In the genomic region with DNA sequence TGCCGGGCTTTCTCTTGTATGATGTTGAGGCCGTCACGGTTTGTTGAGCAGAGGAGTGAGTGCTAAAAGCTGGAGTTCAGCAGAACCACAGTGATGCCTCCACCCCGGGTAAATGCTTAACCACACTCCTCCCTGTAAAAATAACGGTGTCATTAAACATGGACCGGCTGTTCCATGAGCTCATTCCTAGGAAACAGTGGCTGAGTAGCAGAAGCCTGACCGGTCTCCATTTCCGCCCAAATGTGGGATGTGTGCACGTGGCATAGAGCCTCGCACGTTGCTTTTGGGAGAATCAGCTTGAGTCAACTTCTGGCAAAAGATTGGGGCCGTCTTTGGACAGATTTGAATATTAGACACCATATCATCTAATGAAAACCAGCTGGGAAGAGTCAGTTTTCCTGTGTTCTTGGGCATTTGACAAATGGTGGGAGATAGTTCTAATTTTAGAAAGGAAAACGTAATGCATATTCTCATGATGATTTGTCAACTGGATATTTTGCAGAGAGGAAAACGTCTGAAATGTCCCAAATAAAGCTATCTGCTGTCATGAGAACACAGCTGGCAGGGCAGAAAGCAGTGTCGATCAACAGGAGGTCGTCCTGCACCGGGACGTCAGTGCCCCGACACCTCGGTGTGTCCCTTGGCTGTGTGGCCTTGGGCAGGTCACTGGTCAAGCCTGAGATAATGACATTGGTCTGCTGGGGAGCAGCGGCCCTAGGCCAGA, we compare ENCODE assay signal across 1 cellular context.
A peak's percentile ranks its signal among the peaks of the same experiment; 100 is the strongest.
TF ChIP-seq lines count a peak whose summit lies in the region.

No MANE protein-coding gene starts in this region.

TF ChIP-seq in HEK293, 187 proteins besides CTCF, POLR2A, EP300 and RAD21 (continued from another document and continues in another):
- TF ChIP-seq ZNF600 (tag by site-specific recombination; IDR thresholded peaks at IDR 0.05) (peak; percentile 82; the same call in 1 of the 2 replicates), ZNF530 (tag by site-specific recombination; IDR thresholded peaks at IDR 0.05; ENCODE audit: low read depth) (no peak), ZNF341 (tag by site-specific recombination; IDR thresholded peaks at IDR 0.05; ENCODE audit: low read depth) (peak; percentile 95), ZNF394 (tag by site-specific recombination; IDR thresholded peaks at IDR 0.05; ENCODE audit: borderline replicate concordance) (peak; percentile 41; the same call in 1 of the 2 replicates), ZNF843 (tag by site-specific recombination; IDR thresholded peaks at IDR 0.05) (peak; percentile 81), ZNF529 (tag by site-specific recombination; IDR thresholded peaks at IDR 0.05; ENCODE audit: insufficient replicate concordance) (no peak), ZXDB (tag by site-specific recombination; IDR thresholded peaks at IDR 0.05) (peak; percentile 62), ZFP41 (tag by site-specific recombination; IDR thresholded peaks at IDR 0.05; ENCODE audit: borderline replicate concordance) (no peak), SALL2 (tag by site-specific recombination; IDR thresholded peaks at IDR 0.05; ENCODE audit: borderline replicate concordance) (no peak), ZNF37A (tag by site-specific recombination; IDR thresholded peaks at IDR 0.05) (no peak), ZNF560 (tag by site-specific recombination; IDR thresholded peaks at IDR 0.05; ENCODE audit: borderline replicate concordance) (no peak), ZNF501 (tag by site-specific recombination; IDR thresholded peaks at IDR 0.05) (no peak), YY1 (tag by site-specific recombination; IDR thresholded peaks at IDR 0.05) (no peak), KLF1 (tag by site-specific recombination; IDR thresholded peaks at IDR 0.05) (peak; percentile 74), ZBTB48 (tag by site-specific recombination; IDR thresholded peaks at IDR 0.05) (no peak), KLF8 (tag by site-specific recombination; IDR thresholded peaks at IDR 0.05) (0 out of 2 replicates have a peak, but pooled peaks have one; percentile 32), ZEB2 (tag by site-specific recombination; IDR thresholded peaks at IDR 0.05) (peak; percentile 68), ZBTB20 (tag by site-specific recombination; IDR thresholded peaks at IDR 0.05) (peak; percentile 24; the same call in 1 of the 2 replicates), ZNF549 (tag by site-specific recombination; IDR thresholded peaks at IDR 0.05) (no peak), ZNF521 (tag by site-specific recombination; IDR thresholded peaks at IDR 0.05) (no peak), ZNF19 (tag by site-specific recombination; IDR thresholded peaks at IDR 0.05; ENCODE audit: low read depth) (no peak), ZNF596 (tag by site-specific recombination; IDR thresholded peaks at IDR 0.05) (no peak), ZFHX2 (tag by site-specific recombination; conservative IDR thresholded peaks at IDR 0.05) (peak; percentile 38), TRIM28 (IDR thresholded peaks at IDR 0.05; ENCODE audit: borderline replicate concordance, low read length) (no peak; the same call in 1 of the 2 replicates), ZNF174 (tag by site-specific recombination; IDR thresholded peaks at IDR 0.05) (no peak), ZNF350 (tag by site-specific recombination; IDR thresholded peaks at IDR 0.05) (no peak), ZNF585B (tag by site-specific recombination; IDR thresholded peaks at IDR 0.05) (no peak), MZF1 (tag by site-specific recombination; IDR thresholded peaks at IDR 0.05; ENCODE audit: borderline replicate concordance) (no peak), ZNF626 (tag by site-specific recombination; IDR thresholded peaks at IDR 0.05) (no peak), TCF7L2 (IDR thresholded peaks at IDR 0.05; ENCODE audit: borderline replicate concordance, low read depth, low read length) (no peak), ZNF701 (tag by site-specific recombination; IDR thresholded peaks at IDR 0.05) (no peak), ZNF707 (tag by site-specific recombination; IDR thresholded peaks at IDR 0.05) (no peak), ZNF138 (tag by site-specific recombination; IDR thresholded peaks at IDR 0.05; ENCODE audit: borderline replicate concordance) (no peak), ZNF423 (tag by site-specific recombination; IDR thresholded peaks at IDR 0.05) (no peak), ZNF112 (tag by site-specific recombination; IDR thresholded peaks at IDR 0.05) (no peak), ZNF202 (tag by site-specific recombination; IDR thresholded peaks at IDR 0.05; ENCODE audit: borderline replicate concordance) (no peak), REPIN1 (tag by site-specific recombination; IDR thresholded peaks at IDR 0.05; ENCODE audit: low read depth) (no peak), ZNF335 (tag by site-specific recombination; conservative IDR thresholded peaks at IDR 0.05) (no peak), ZNF157 (tag by site-specific recombination; IDR thresholded peaks at IDR 0.05) (no peak), ZNF2 (tag by site-specific recombination; IDR thresholded peaks at IDR 0.05) (peak; percentile 23; the same call in 1 of the 2 replicates), ZNF175 (tag by site-specific recombination; IDR thresholded peaks at IDR 0.05) (no peak), WT1 (tag by site-specific recombination; IDR thresholded peaks at IDR 0.05) (peak; percentile 84), ZSCAN16 (tag by site-specific recombination; IDR thresholded peaks at IDR 0.05) (no peak), KLF7 (tag by site-specific recombination; IDR thresholded peaks at IDR 0.05; ENCODE audit: borderline replicate concordance) (no peak), ZNF544 (tag by site-specific recombination; IDR thresholded peaks at IDR 0.05) (no peak)
- TF ChIP-seq, protein P1, sequence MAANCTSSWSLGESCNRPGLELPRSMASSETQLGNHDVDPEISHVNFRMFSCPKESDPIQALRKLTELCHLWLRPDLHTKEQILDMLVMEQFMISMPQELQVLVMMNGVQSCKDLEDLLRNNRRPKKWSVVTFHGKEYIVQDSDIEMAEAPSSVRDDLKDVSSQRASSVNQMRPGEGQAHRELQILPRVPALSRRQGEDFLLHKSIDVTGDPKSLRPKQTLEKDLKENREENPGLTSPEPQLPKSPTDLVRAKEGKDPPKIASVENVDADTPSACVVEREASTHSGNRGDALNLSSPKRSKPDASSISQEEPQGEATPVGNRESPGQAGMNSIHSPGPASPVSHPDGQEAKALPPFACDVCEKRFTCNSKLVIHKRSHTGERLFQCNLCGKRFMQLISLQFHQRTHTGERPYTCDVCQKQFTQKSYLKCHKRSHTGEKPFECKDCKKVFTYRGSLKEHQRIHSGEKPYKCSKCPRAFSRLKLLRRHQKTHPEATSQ (tag by site-specific recombination; IDR thresholded peaks at IDR 0.05) = no peak
- TF ChIP-seq, protein P2, sequence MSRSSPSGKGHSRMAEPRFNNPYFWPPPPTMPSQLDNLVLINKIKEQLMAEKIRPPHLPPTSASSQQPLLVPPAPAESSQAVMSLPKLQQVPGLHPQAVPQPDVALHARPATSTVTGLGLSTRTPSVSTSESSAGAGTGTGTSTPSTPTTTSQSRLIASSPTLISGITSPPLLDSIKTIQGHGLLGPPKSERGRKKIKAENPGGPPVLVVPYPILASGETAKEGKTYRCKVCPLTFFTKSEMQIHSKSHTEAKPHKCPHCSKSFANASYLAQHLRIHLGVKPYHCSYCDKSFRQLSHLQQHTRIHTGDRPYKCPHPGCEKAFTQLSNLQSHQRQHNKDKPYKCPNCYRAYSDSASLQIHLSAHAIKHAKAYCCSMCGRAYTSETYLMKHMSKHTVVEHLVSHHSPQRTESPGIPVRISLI (tag by site-specific recombination; IDR thresholded peaks at IDR 0.05) = no peak
- TF ChIP-seq, protein P3, sequence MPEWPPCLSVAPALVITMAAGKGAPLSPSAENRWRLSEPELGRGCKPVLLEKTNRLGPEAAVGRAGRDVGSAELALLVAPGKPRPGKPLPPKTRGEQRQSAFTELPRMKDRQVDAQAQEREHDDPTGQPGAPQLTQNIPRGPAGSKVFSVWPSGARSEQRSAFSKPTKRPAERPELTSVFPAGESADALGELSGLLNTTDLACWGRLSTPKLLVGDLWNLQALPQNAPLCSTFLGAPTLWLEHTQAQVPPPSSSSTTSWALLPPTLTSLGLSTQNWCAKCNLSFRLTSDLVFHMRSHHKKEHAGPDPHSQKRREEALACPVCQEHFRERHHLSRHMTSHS (tag by site-specific recombination; IDR thresholded peaks at IDR 0.05) = no peak
- TF ChIP-seq, protein P4, sequence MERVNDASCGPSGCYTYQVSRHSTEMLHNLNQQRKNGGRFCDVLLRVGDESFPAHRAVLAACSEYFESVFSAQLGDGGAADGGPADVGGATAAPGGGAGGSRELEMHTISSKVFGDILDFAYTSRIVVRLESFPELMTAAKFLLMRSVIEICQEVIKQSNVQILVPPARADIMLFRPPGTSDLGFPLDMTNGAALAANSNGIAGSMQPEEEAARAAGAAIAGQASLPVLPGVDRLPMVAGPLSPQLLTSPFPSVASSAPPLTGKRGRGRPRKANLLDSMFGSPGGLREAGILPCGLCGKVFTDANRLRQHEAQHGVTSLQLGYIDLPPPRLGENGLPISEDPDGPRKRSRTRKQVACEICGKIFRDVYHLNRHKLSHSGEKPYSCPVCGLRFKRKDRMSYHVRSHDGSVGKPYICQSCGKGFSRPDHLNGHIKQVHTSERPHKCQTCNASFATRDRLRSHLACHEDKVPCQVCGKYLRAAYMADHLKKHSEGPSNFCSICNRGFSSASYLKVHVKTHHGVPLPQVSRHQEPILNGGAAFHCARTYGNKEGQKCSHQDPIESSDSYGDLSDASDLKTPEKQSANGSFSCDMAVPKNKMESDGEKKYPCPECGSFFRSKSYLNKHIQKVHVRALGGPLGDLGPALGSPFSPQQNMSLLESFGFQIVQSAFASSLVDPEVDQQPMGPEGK (tag by site-specific recombination; IDR thresholded peaks at IDR 0.05) = 0 out of 2 replicates have a peak, but pooled peaks have one; percentile 46
- TF ChIP-seq, protein P5, sequence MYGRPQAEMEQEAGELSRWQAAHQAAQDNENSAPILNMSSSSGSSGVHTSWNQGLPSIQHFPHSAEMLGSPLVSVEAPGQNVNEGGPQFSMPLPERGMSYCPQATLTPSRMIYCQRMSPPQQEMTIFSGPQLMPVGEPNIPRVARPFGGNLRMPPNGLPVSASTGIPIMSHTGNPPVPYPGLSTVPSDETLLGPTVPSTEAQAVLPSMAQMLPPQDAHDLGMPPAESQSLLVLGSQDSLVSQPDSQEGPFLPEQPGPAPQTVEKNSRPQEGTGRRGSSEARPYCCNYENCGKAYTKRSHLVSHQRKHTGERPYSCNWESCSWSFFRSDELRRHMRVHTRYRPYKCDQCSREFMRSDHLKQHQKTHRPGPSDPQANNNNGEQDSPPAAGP (tag by site-specific recombination; IDR thresholded peaks at IDR 0.05) = peak; percentile 75; the same call in 1 of the 2 replicates
- TF ChIP-seq, protein P6, sequence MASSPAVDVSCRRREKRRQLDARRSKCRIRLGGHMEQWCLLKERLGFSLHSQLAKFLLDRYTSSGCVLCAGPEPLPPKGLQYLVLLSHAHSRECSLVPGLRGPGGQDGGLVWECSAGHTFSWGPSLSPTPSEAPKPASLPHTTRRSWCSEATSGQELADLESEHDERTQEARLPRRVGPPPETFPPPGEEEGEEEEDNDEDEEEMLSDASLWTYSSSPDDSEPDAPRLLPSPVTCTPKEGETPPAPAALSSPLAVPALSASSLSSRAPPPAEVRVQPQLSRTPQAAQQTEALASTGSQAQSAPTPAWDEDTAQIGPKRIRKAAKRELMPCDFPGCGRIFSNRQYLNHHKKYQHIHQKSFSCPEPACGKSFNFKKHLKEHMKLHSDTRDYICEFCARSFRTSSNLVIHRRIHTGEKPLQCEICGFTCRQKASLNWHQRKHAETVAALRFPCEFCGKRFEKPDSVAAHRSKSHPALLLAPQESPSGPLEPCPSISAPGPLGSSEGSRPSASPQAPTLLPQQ (tag by site-specific recombination; IDR thresholded peaks at IDR 0.05) = 0 out of 2 replicates have a peak, but pooled peaks have one; percentile 14
- TF ChIP-seq, protein P7, sequence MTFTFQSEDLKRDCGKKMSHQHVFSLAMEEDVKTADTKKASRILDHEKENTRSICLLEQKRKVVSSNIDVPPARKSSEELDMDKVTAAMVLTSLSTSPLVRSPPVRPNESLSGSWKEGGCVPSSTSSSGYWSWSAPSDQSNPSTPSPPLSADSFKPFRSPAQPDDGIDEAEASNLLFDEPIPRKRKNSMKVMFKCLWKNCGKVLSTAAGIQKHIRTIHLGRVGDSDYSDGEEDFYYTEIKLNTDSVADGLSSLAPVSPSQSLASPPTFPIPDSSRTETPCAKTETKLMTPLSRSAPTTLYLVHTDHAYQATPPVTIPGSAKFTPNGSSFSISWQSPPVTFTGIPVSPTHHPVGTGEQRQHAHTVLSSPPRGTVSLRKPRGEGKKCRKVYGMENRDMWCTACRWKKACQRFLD (tag by site-specific recombination; IDR thresholded peaks at IDR 0.05) = no peak
- TF ChIP-seq, protein P8, sequence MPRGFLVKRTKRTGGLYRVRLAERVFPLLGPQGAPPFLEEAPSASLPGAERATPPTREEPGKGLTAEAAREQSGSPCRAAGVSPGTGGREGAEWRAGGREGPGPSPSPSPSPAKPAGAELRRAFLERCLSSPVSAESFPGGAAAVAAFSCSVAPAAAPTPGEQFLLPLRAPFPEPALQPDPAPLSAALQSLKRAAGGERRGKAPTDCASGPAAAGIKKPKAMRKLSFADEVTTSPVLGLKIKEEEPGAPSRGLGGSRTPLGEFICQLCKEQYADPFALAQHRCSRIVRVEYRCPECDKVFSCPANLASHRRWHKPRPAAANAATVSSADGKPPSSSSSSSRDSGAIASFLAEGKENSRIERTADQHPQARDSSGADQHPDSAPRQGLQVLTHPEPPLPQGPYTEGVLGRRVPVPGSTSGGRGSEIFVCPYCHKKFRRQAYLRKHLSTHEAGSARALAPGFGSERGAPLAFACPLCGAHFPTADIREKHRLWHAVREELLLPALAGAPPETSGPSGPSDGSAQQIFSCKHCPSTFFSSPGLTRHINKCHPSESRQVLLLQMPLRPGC (tag by site-specific recombination; IDR thresholded peaks at IDR 0.05) = peak; percentile 83; the same call in 1 of the 2 replicates
- TF ChIP-seq, protein P9, sequence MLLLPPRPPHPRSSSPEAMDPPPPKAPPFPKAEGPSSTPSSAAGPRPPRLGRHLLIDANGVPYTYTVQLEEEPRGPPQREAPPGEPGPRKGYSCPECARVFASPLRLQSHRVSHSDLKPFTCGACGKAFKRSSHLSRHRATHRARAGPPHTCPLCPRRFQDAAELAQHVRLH (tag by site-specific recombination; IDR thresholded peaks at IDR 0.05) = no peak
- TF ChIP-seq, protein P10, sequence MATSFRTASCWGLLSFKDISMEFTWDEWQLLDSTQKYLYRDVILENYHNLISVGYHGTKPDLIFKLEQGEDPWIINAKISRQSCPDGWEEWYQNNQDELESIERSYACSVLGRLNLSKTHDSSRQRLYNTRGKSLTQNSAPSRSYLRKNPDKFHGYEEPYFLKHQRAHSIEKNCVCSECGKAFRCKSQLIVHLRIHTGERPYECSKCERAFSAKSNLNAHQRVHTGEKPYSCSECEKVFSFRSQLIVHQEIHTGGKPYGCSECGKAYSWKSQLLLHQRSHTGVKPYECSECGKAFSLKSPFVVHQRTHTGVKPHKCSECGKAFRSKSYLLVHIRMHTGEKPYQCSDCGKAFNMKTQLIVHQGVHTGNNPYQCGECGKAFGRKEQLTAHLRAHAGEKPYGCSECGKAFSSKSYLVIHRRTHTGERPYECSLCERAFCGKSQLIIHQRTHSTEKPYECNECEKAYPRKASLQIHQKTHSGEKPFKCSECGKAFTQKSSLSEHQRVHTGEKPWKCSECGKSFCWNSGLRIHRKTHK (tag by site-specific recombination; IDR thresholded peaks at IDR 0.05) = no peak
